13 cellular contexts compared by ENCODE assay signal in genomic region chr21:45894107-45894810, GRCh38.
DNase-seq lines count a peak whose midpoint lies in the region; ATAC-seq and TF ChIP-seq lines count a peak whose summit lies in the region.
"Had no signal": no experiment of that assay in that cellular context is flagged by ENCODE, and none has a peak within 500 bp of the region (broad histone marks: within the 10 kb centered on the region; RNA-seq: fewer than 3 reads in every experiment).

No MANE protein-coding gene starts in this region.

- ATAC-seq in GM18858 (IDR thresholded peaks at IDR 0.05; ENCODE audit: unreplicated experiment) (no peak), HG03565 (IDR thresholded peaks at IDR 0.05; ENCODE audit: unreplicated experiment) (no peak), GM21737 (IDR thresholded peaks at IDR 0.05; ENCODE audit: unreplicated experiment) (no peak)
- ATAC-seq: activated naive CD4-positive, alpha-beta T cell treated with anti-CD3 and anti-CD28 coated beads, Interleukin-2, amount 50 U/mL, for 72 hours had no signal

- peaks cover 13% of the 10 kb centered on the region for H3K4me1 ChIP-seq in stomach smooth muscle (ENCODE audit: control insufficient read depth, insufficient read depth, low read length)

- no peaks in the 10 kb centered on the region for H3K9me3 Mint-ChIP-seq in HFFc6
- H3K9me3 Mint-ChIP-seq: activated naive CD4-positive, alpha-beta T cell treated with anti-CD3 and anti-CD28 coated beads, Interleukin-2, amount 50 U/mL, for 72 hours had no signal

- peaks cover 28% of the 10 kb centered on the region for H3K27me3 Mint-ChIP-seq in HFFc6 (ENCODE audit: insufficient read depth)

- no peak overlapping the region for H3K27ac Mint-ChIP-seq in HFFc6
- H3K27ac Mint-ChIP-seq: activated naive CD4-positive, alpha-beta T cell treated with anti-CD3 and anti-CD28 coated beads, Interleukin-2, amount 50 U/mL, for 72 hours had no signal

- no peaks in the 10 kb centered on the region for H3K36me3 ChIP-seq in stomach smooth muscle (ENCODE audit: control insufficient read depth in 2 of 2, insufficient read depth in 2 of 2, low read length in 2 of 2)

- peaks cover 9% of the 10 kb centered on the region for H3K4me1 Mint-ChIP-seq in HFFc6 (ENCODE audit: low read depth)

- H3K4me3 ChIP-seq in cardiac fibroblast (replicated peaks in 1 of 2; ENCODE audit: low read depth in 2 of 2, low read length in 2 of 2) (no peak overlapping the region), stomach smooth muscle (ENCODE audit: low read length in 2 of 2) (peak overlapping the region; percentile 10 to 49)

- H3K27ac ChIP-seq in stomach smooth muscle (ENCODE audit: low read length), result peak overlapping the region; percentile 24
- H3K27ac ChIP-seq: KMS-11 had no signal

- no peaks in the 10 kb centered on the region for H3K36me3 Mint-ChIP-seq in HFFc6 (ENCODE audit: low read depth)
- H3K36me3 Mint-ChIP-seq: activated naive CD4-positive, alpha-beta T cell treated with anti-CD3 and anti-CD28 coated beads, Interleukin-2, amount 50 U/mL, for 72 hours had no signal

- no peak overlapping the region for H3K9ac ChIP-seq in stomach smooth muscle (ENCODE audit: low read length in 2 of 2)
- H3K9ac ChIP-seq: KMS-11 had no signal

- peak; percentile 51 for DNase-seq in HFFc6
- peak; percentile 60 to 82 for DNase-seq in cardiac fibroblast (ENCODE audit: low read depth in 2 of 2)
- peak; percentile 36 for DNase-seq in inferior parietal cortex (ENCODE audit: extremely low spot score)
- no peak for DNase-seq in NCI-H1092 (lab: John Stamatoyannopoulos, UW)
- DNase-seq: DMS79; NCI-H526; stimulated activated CD4-positive, alpha-beta T cell treated with anti-CD3 and anti-CD28 coated beads, Interleukin-12 subunit alpha, Interleukin-12 subunit beta, amount 100 ng/mL, for 4 hours had no signal

- peaks cover 0 to 2% of the 10 kb centered on the region in 2 donors for H3K27me3 ChIP-seq in stomach smooth muscle (ENCODE audit: control insufficient read depth in 1 of 2, insufficient read depth in 2 of 2, low read length in 2 of 2)

- no peaks in the 10 kb centered on the region for H3K9me3 ChIP-seq in stomach smooth muscle (ENCODE audit: control insufficient read depth in 2 of 2, low read length in 2 of 2)

- H3K4me3 Mint-ChIP-seq in HFFc6, result no peak overlapping the region

- no peak for TF ChIP-seq CTCF in HFFc6 (IDR thresholded peaks at IDR 0.05)
- no peak for TF ChIP-seq CTCF in cardiac fibroblast (IDR thresholded peaks at IDR 0.05; ENCODE audit: low read depth, low read length)

Comparison
In these comparisons a context has a peak if more than half of its experiments do, and no peak if none do; other contexts are left out.
1. H3K4me3 ChIP-seq: peak in stomach smooth muscle (2 of 2); none in cardiac fibroblast (0 of 2).